8 cellular contexts compared by ENCODE assay signal in the genomic region with DNA sequence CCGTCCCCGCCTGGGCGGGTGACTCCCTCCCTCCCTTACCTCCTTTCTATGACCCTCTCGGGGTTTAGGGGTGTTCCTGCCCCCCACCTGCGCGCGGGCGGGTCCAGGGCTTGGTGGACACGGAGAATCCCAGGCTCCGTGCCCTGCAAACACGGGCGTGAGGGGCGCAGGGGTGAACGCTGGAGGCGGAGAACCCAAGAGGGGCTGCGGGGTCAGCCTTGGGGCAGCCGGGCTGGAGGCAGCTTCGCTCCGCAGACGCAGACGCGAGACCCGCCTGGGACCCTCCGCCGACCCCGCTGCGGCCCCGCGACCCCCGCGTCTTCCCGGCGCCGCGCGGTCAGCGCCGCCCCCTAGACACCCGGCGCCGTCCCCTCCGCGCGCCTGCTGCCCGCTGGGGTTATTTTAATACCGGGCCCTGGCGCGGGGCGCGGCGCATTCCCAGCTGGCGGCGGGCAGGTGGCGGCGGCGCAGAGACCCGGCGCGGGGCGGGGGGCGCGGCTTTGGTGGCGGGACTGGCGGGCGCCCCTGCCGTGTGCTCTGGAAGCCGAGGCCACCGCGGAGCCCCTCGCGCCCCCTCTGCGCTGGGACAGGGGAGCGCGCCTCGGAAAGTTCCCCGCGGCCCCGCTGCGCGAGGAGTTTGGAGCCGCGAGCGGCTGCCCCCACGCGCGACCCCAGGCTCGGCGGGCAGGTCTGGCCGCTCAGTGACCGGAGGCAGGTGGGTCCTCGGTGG. TPM values are rescaled to one million over a fixed set of nuclear protein-coding genes. Genes with fewer than 3 reads are reported as not detected.
DNase-seq lines count a peak whose midpoint lies in the region; ATAC-seq and TF ChIP-seq lines count a peak whose summit lies in the region.

A gene (plus strand): TSS at position 433 of the 730 bp plus-strand sequence. CDS start 2,560 bp downstream, outside the sequence.

- no peak for TF ChIP-seq CTCF in brain microvascular endothelial cell (IDR thresholded peaks at IDR 0.05; ENCODE audit: low read depth, low read length, missing control alignments)
- TF ChIP-seq CTCF in tibial nerve (IDR thresholded peaks at IDR 0.05) = no peak

- no peaks in the 10 kb centered on the region for H3K9me3 Mint-ChIP-seq in activated naive CD4-positive, alpha-beta T cell treated with anti-CD3 and anti-CD28 coated beads for 36 hours
- no peaks in the 10 kb centered on the region for H3K9me3 Mint-ChIP-seq in memory B cell

- TF ChIP-seq POLR2A in tibial nerve (IDR thresholded peaks at IDR 0.05) = no peak

- DNase-seq in activated naive CD4-positive, alpha-beta T cell treated with anti-CD3 and anti-CD28 coated beads for 36 hours = no peak
- DNase-seq in activated naive CD4-positive, alpha-beta T cell treated with anti-CD3 and anti-CD28 coated beads, Interleukin-2, amount 50 U/mL, for 16 hours = no peak
- DNase-seq in brain microvascular endothelial cell (no peak), memory B cell (ENCODE audit: low spot score in 2 of 2) (no peak), tibial nerve (ENCODE audit: low spot score in 2 of 2) (no peak), AML-193 (lab: John Stamatoyannopoulos, UW) (no peak), OCI-M1 (lab: John Stamatoyannopoulos, UW) (no peak)

- H3K36me3 Mint-ChIP-seq in activated naive CD4-positive, alpha-beta T cell treated with anti-CD3 and anti-CD28 coated beads for 36 hours (ENCODE audit: low read depth) = no peaks in the 10 kb centered on the region
- no peaks in the 10 kb centered on the region for H3K36me3 Mint-ChIP-seq in memory B cell

- intact Hi-C loops in activated naive CD4-positive, alpha-beta T cell treated with anti-CD3 and anti-CD28 coated beads for 36 hours (cut with micrococcal nuclease) = no loop called here

- H3K27me3 ChIP-seq in brain microvascular endothelial cell (replicated peaks) (peaks cover 52% of the 10 kb centered on the region), tibial nerve (peaks cover 0 to 92% of the 10 kb centered on the region in 2 donors)

- peaks cover 43% of the 10 kb centered on the region for H3K27me3 Mint-ChIP-seq in activated naive CD4-positive, alpha-beta T cell treated with anti-CD3 and anti-CD28 coated beads for 36 hours (ENCODE audit: low read depth)
- peaks cover 16% of the 10 kb centered on the region for H3K27me3 Mint-ChIP-seq in memory B cell

- peak within 1 kb of the TSS; percentile 3 for H3K4me3 ChIP-seq in brain microvascular endothelial cell (ENCODE audit: low read depth, low read length)
- H3K4me3 ChIP-seq in tibial nerve = peak within 1 kb of the TSS; percentile 13 to 44 (median 26)

- H3K4me3 Mint-ChIP-seq in activated naive CD4-positive, alpha-beta T cell treated with anti-CD3 and anti-CD28 coated beads for 36 hours = peak within 1 kb of the TSS; percentile 41
- H3K4me3 Mint-ChIP-seq in memory B cell = peak within 1 kb of the TSS; percentile 80

- CTCF ChIA-PET in activated naive CD4-positive, alpha-beta T cell treated with anti-CD3 and anti-CD28 coated beads for 36 hours (lab: Charles Lee) = interaction anchor here (1.3 kb wide), 1 partner anchor 136 kb away, joined by 5 read pairs; no protein-coding TSS in a partner anchor

- in situ Hi-C loops in brain microvascular endothelial cell (cut with HindIII; ENCODE audit: low pct_ligation_motif_present, low sequenced_read_pairs) = no loop called here

- H3K9me3 ChIP-seq in tibial nerve = no peaks in the 10 kb centered on the region

- TF ChIP-seq EP300 in tibial nerve (IDR thresholded peaks at IDR 0.05) = no peak

- ATAC-seq in memory B cell (ENCODE audit: low read depth) (no peak), HG03571 (IDR thresholded peaks at IDR 0.05; ENCODE audit: unreplicated experiment) (no peak)

- 2 to 6% methylated on average over 17 to 39 of the region's 91 CpGs for WGBS in tibial nerve, 2 donors

- H3K36me3 ChIP-seq in brain microvascular endothelial cell (replicated peaks) (no peaks in the 10 kb centered on the region), tibial nerve (no peaks in the 10 kb centered on the region)

- H3K27ac ChIP-seq in brain microvascular endothelial cell (no peak within 1 kb of the TSS), tibial nerve (no peak within 1 kb of the TSS)

- peaks cover 0 to 32% (median 8%) of the 10 kb centered on the region in 4 donors for H3K4me1 ChIP-seq in tibial nerve

- peaks cover 20% of the 10 kb centered on the region for H3K4me1 Mint-ChIP-seq in activated naive CD4-positive, alpha-beta T cell treated with anti-CD3 and anti-CD28 coated beads for 36 hours (ENCODE audit: low read depth)
- peaks cover 13% of the 10 kb centered on the region for H3K4me1 Mint-ChIP-seq in memory B cell

- H3K27ac Mint-ChIP-seq in activated naive CD4-positive, alpha-beta T cell treated with anti-CD3 and anti-CD28 coated beads for 36 hours = no peak within 1 kb of the TSS
- H3K27ac Mint-ChIP-seq in memory B cell = no peak within 1 kb of the TSS

RNA-seq across cellular contexts. Expression of the gene that starts here (rescaled TPM):
- total RNA-seq in activated naive CD4-positive, alpha-beta T cell treated with anti-CD3 and anti-CD28 coated beads for 36 hours = not detected
- under 1 TPM in 1 of 4 donors, not detected in 3; 0.20 TPM for total RNA-seq in tibial nerve
